ENCODE assay signal across 18 cellular contexts in genomic region chr15:37586976-37587375, GRCh38.
A peak's percentile ranks its signal among the peaks of the same experiment; 100 is the strongest.
DNase-seq lines count a peak whose midpoint lies in the region; ATAC-seq lines count a peak whose summit lies in the region.
"Had no signal": no experiment of that assay in that cellular context is flagged by ENCODE, and none has a peak within 500 bp of the region (broad histone marks: within the 10 kb centered on the region; RNA-seq: fewer than 3 reads in every experiment).

No MANE protein-coding gene starts in this region.

- H3K9ac ChIP-seq in adipocyte (ENCODE audit: low read length), result no peak overlapping the region

- peak; percentile 10 for DNase-seq in AG08395 (ENCODE audit: low spot score)
- DNase-seq in H4 (ENCODE audit: low spot score), result peak; percentile 89
- DNase-seq in adipocyte (ENCODE audit: low read depth), result peak; percentile 7
- DNase-seq in left lobe of liver (ENCODE audit: low spot score), result no peak
- DNase-seq in DMS79 (lab: John Stamatoyannopoulos, UW), result no peak
- DNase-seq in ecto neural progenitor cell (ENCODE audit: low spot score), result no peak
- DNase-seq in MV-4-11 (lab: John Stamatoyannopoulos, UW), result no peak
- DNase-seq: activated CD4-positive, alpha-beta T cell treated with anti-CD3 and anti-CD28 coated beads, Interleukin-2, amount 50 U/mL, for 48 hours; activated T-cell treated with anti-CD3 and anti-CD28 coated beads, Interleukin-2, amount 50 U/mL, for 24 hours; COR-L47; NCI-H1092; NCI-H748 treated with DMSO at 0.1 percent for 48 hours; nephron progenitor cell had no signal

- H3K36me3 ChIP-seq in adipocyte (ENCODE audit: control insufficient read depth, insufficient read depth, low read length, severe bottlenecking), result no peaks in the 10 kb centered on the region
- H3K36me3 ChIP-seq: cardiac muscle cell, vagina had no signal

- peak; percentile 23 for ATAC-seq in left lobe of liver
- ATAC-seq in HG02763 (IDR thresholded peaks at IDR 0.05; ENCODE audit: unreplicated experiment), result no peak
- ATAC-seq: foreskin keratinocyte, Panc1 had no signal

- H3K4me1 ChIP-seq in adipocyte (ENCODE audit: control insufficient read depth, insufficient read depth, low read length), result peaks cover 2% of the 10 kb centered on the region
- H3K4me1 ChIP-seq: foreskin keratinocyte, vagina had no signal

- H3K27me3 ChIP-seq in adipocyte (replicated peaks; ENCODE audit: control insufficient read depth, insufficient read depth, low read length), result peaks cover 5% of the 10 kb centered on the region
- H3K27me3 ChIP-seq: cardiac muscle cell, foreskin keratinocyte, vagina had no signal

- H3K4me3 ChIP-seq in adipocyte (ENCODE audit: low read length), result no peak overlapping the region
- H3K4me3 ChIP-seq: cardiac muscle cell, vagina had no signal

- H3K9me3 ChIP-seq in adipocyte (ENCODE audit: control insufficient read depth, low read length), result peaks cover 8% of the 10 kb centered on the region
- H3K9me3 ChIP-seq: vagina had no signal

Comparison
In these comparisons a context has a peak if more than half of its experiments do, and no peak if none do; other contexts are left out.
1. DNase-seq: peak in AG08395 (single experiment), H4 (single experiment) and adipocyte (single experiment); none in left lobe of liver (single experiment), DMS79 (single experiment), ecto neural progenitor cell (single experiment) and MV-4-11 (single experiment).